In genomic region chr12:67957383-67957782, GRCh38 we compare ENCODE assay signal across 32 cellular contexts. TPM values are rescaled to one million over a fixed set of nuclear protein-coding genes. Genes with fewer than 3 reads are reported as not detected.
DNase-seq lines count a peak whose midpoint lies in the region; ATAC-seq and TF ChIP-seq lines count a peak whose summit lies in the region.
"Had no signal": no experiment of that assay in that cellular context is flagged by ENCODE, and none has a peak within 500 bp of the region (broad histone marks: within the 10 kb centered on the region; RNA-seq: fewer than 3 reads in every experiment).

No MANE protein-coding gene starts in this region.

- H3K4me3 Mint-ChIP-seq in activated T-helper 2 cell treated with anti-CD3 and anti-CD28 coated beads, Interferon-gamma antibody, Interleukin-2, Interleukin-4, amounts not matched to agents 10 μg/mL and 5 μg/mL and 100 μg/mL, durations not matched to agents 14 hours and 24 hours and 36 hours (ENCODE audit: low read depth): no peak overlapping the region
- H3K4me3 Mint-ChIP-seq: activated naive CD8-positive, alpha-beta T cell; activated T-helper 17 cell treated with anti-CD3 and anti-CD28 coated beads, Interleukin-2, amount 50 U/mL, for 72 hours; B cell; dendritic cell treated with granulocyte-macrophage colony-stimulating factor and Interleukin-4, amounts not matched to agents 40 ng/mL and 50 ng/mL, for 4 days; natural killer cell treated with Interleukin-12 subunit alpha and Interleukin-12 subunit beta and Interleukin-15 and Interleukin-18, amount 100 ng/mL, for 72 hours; stimulated activated naive B cell treated with anti-CD40 and anti-IgM and Interleukin-4, amounts not matched to agents 10 μg/mL and 1 μg/mL and 100 μg/mL, for 72 hours had no signal

- peaks cover 10% of the 10 kb centered on the region for H3K27me3 Mint-ChIP-seq in activated T-helper 2 cell treated with anti-CD3 and anti-CD28 coated beads, Interferon-gamma antibody, Interleukin-2, Interleukin-4, amounts not matched to agents 10 μg/mL and 5 μg/mL and 100 μg/mL, durations not matched to agents 14 hours and 24 hours and 36 hours (ENCODE audit: low read depth)
- H3K27me3 Mint-ChIP-seq: activated naive CD8-positive, alpha-beta T cell; activated T-helper 17 cell treated with anti-CD3 and anti-CD28 coated beads, Interleukin-2, amount 50 U/mL, for 72 hours; B cell; dendritic cell treated with granulocyte-macrophage colony-stimulating factor and Interleukin-4, amounts not matched to agents 40 ng/mL and 50 ng/mL, for 4 days; stimulated activated naive B cell treated with anti-CD40 and anti-IgM and Interleukin-4, amounts not matched to agents 10 μg/mL and 1 μg/mL and 100 μg/mL, for 72 hours had no signal

- peaks cover 2% of the 10 kb centered on the region for H3K9me3 Mint-ChIP-seq in activated T-helper 2 cell treated with anti-CD3 and anti-CD28 coated beads, Interferon-gamma antibody, Interleukin-2, Interleukin-4, amounts not matched to agents 10 μg/mL and 5 μg/mL and 100 μg/mL, durations not matched to agents 14 hours and 24 hours and 36 hours
- H3K9me3 Mint-ChIP-seq: activated T-helper 17 cell treated with anti-CD3 and anti-CD28 coated beads, Interleukin-2, amount 50 U/mL, for 72 hours; dendritic cell treated with granulocyte-macrophage colony-stimulating factor and Interleukin-4, amounts not matched to agents 40 ng/mL and 50 ng/mL, for 4 days; natural killer cell treated with Interleukin-12 subunit alpha and Interleukin-12 subunit beta and Interleukin-15 and Interleukin-18, amount 100 ng/mL, for 72 hours had no signal

- TF ChIP-seq CTCF in lower lobe of right lung (IDR thresholded peaks at IDR 0.05): no peak

- no peaks in the 10 kb centered on the region for H3K4me1 Mint-ChIP-seq in activated T-helper 2 cell treated with anti-CD3 and anti-CD28 coated beads, Interferon-gamma antibody, Interleukin-2, Interleukin-4, amounts not matched to agents 10 μg/mL and 5 μg/mL and 100 μg/mL, durations not matched to agents 14 hours and 24 hours and 36 hours (ENCODE audit: low read depth)
- H3K4me1 Mint-ChIP-seq: activated T-helper 17 cell treated with anti-CD3 and anti-CD28 coated beads, Interleukin-2, amount 50 U/mL, for 72 hours; B cell had no signal

- H3K36me3 Mint-ChIP-seq in activated T-helper 2 cell treated with anti-CD3 and anti-CD28 coated beads, Interferon-gamma antibody, Interleukin-2, Interleukin-4, amounts not matched to agents 10 μg/mL and 5 μg/mL and 100 μg/mL, durations not matched to agents 14 hours and 24 hours and 36 hours (ENCODE audit: low read depth): no peaks in the 10 kb centered on the region
- H3K36me3 Mint-ChIP-seq: activated naive CD8-positive, alpha-beta T cell had no signal

- DNase-seq in NCI-H2029 (lab: John Stamatoyannopoulos, UW) (peak; percentile 3), NCI-H2029 treated with DMSO at 0.1 percent for 48 hours (lab: John Stamatoyannopoulos, UW) (no peak), NCI-H128 (lab: John Stamatoyannopoulos, UW; ENCODE audit: unreplicated experiment) (peak; percentile 44), NCI-H510A treated with DMSO at 0.1 percent for 48 hours (lab: John Stamatoyannopoulos, UW) (peak; percentile 49), lower lobe of right lung (peak; percentile 36), GM03348 (ENCODE audit: low spot score) (no peak)
- no peak for DNase-seq in activated T-helper 2 cell treated with anti-CD3 and anti-CD28 coated beads, Interferon-gamma antibody, Interleukin-2, Interleukin-4, amounts not matched to agents 10 μg/mL and 5 μg/mL and 100 μg/mL, durations not matched to agents 14 hours and 24 hours and 36 hours (ENCODE audit: low spot score)
- DNase-seq in activated effector memory CD4-positive, alpha-beta T cell treated with Interleukin-2 at 50 U/mL for 16 hours: no peak
- DNase-seq: activated CD8-positive, alpha-beta memory T cell treated with anti-CD3 and anti-CD28 coated beads, Interleukin-2, amount 50 U/mL, for 4 hours; aorta; caudate nucleus; esophagus squamous epithelium; gastrocnemius medialis; hypothalamus; left ventricle myocardium superior; NCI-H774; PC-3; SHP77; spleen; stimulated activated CD4-positive, alpha-beta T cell treated with anti-CD3 and anti-CD28 coated beads, Interleukin-4, amount 100 ng/mL, for 24 hours; stimulated activated naive B cell treated with anti-CD40 and anti-IgM and Interleukin-4, amounts not matched to agents 10 μg/mL and 1 μg/mL and 100 μg/mL, for 72 hours; WERI-Rb-1 had no signal

- no peaks in the 10 kb centered on the region for H3K9me3 ChIP-seq in lower lobe of right lung
- H3K9me3 ChIP-seq: A549, esophagus squamous epithelium, gastrocnemius medialis, suprapubic skin had no signal

- no peak for ATAC-seq in lower lobe of right lung
- ATAC-seq: A549; activated T-helper 17 cell treated with anti-CD3 and anti-CD28 coated beads, Interleukin-2, amount 50 U/mL, for 72 hours; gastrocnemius medialis; left ventricle myocardium superior; natural killer cell treated with Interleukin-12 subunit alpha and Interleukin-12 subunit beta and Interleukin-15 and Interleukin-18, amount 100 ng/mL, for 72 hours; PC-3; stimulated activated naive B cell treated with anti-CD40 and anti-IgM and Interleukin-4, amounts not matched to agents 10 μg/mL and 1 μg/mL and 100 μg/mL, for 72 hours had no signal

- H3K36me3 ChIP-seq in lower lobe of right lung: no peaks in the 10 kb centered on the region
- H3K36me3 ChIP-seq: esophagus squamous epithelium, gastrocnemius medialis, spleen, suprapubic skin, WERI-Rb-1 had no signal

- intact Hi-C loops in lower lobe of right lung (cut with DNase I): no loop called here
- intact Hi-C loops in activated T-helper 2 cell treated with anti-CD3 and anti-CD28 coated beads, Interferon-gamma antibody, Interleukin-2, Interleukin-4, amounts not matched to agents 10 μg/mL and 5 μg/mL and 100 μg/mL, durations not matched to agents 14 hours and 24 hours and 36 hours (cut with micrococcal nuclease): no loop called here

- H3K4me1 ChIP-seq in lower lobe of right lung: no peaks in the 10 kb centered on the region
- H3K4me1 ChIP-seq: A549, esophagus squamous epithelium, gastrocnemius medialis, spleen, suprapubic skin had no signal

- H3K27me3 ChIP-seq in lower lobe of right lung (ENCODE audit: low read depth): no peaks in the 10 kb centered on the region
- H3K27me3 ChIP-seq: esophagus squamous epithelium, gastrocnemius medialis, spleen, suprapubic skin had no signal

- H3K27ac Mint-ChIP-seq in activated T-helper 2 cell treated with anti-CD3 and anti-CD28 coated beads, Interferon-gamma antibody, Interleukin-2, Interleukin-4, amounts not matched to agents 10 μg/mL and 5 μg/mL and 100 μg/mL, durations not matched to agents 14 hours and 24 hours and 36 hours: no peak overlapping the region
- H3K27ac Mint-ChIP-seq: activated naive CD8-positive, alpha-beta T cell; activated T-helper 17 cell treated with anti-CD3 and anti-CD28 coated beads, Interleukin-2, amount 50 U/mL, for 72 hours; B cell; dendritic cell treated with granulocyte-macrophage colony-stimulating factor and Interleukin-4, amounts not matched to agents 40 ng/mL and 50 ng/mL, for 4 days; natural killer cell treated with Interleukin-12 subunit alpha and Interleukin-12 subunit beta and Interleukin-15 and Interleukin-18, amount 100 ng/mL, for 72 hours; stimulated activated naive B cell treated with anti-CD40 and anti-IgM and Interleukin-4, amounts not matched to agents 10 μg/mL and 1 μg/mL and 100 μg/mL, for 72 hours had no signal

- no peak overlapping the region for H3K4me3 ChIP-seq in lower lobe of right lung
- H3K4me3 ChIP-seq: A549, esophagus squamous epithelium, gastrocnemius medialis, spleen, suprapubic skin had no signal

- no peak overlapping the region for H3K27ac ChIP-seq in lower lobe of right lung
- H3K27ac ChIP-seq: A549, esophagus squamous epithelium, gastrocnemius medialis, spleen, suprapubic skin, WERI-Rb-1 had no signal

RNA-seq across cellular contexts. Expression of gene IFNG-AS1, which starts 31.9 kb away (rescaled TPM):
- not detected for total RNA-seq in lower lobe of right lung
- not detected in 2 replicates for total RNA-seq in activated T-helper 2 cell treated with anti-CD3 and anti-CD28 coated beads, Interferon-gamma antibody, Interleukin-2, Interleukin-4, amounts not matched to agents 10 μg/mL and 5 μg/mL and 100 μg/mL, durations not matched to agents 14 hours and 24 hours and 36 hours
- total RNA-seq: activated T-helper 17 cell treated with anti-CD3 and anti-CD28 coated beads, Interleukin-2, amount 50 U/mL, for 72 hours; G401; gastrocnemius medialis; left ventricle myocardium superior; MCF 10A; PC-3; renal cortical epithelial cell; suprapubic skin had no signal

Comparison
In these comparisons a context has a peak if more than half of its experiments do, and no peak if none do; other contexts are left out.
1. DNase-seq: peak in NCI-H2029 (single experiment), NCI-H128 (single experiment), NCI-H510A treated with DMSO at 0.1 percent for 48 hours (single experiment) and lower lobe of right lung (single experiment); none in NCI-H2029 treated with DMSO at 0.1 percent for 48 hours (single experiment), activated T-helper 2 cell treated with anti-CD3 and anti-CD28 coated beads, Interferon-gamma antibody, Interleukin-2, Interleukin-4, amounts not matched to agents 10 μg/mL and 5 μg/mL and 100 μg/mL, durations not matched to agents 14 hours and 24 hours and 36 hours (single experiment), GM03348 (single experiment) and activated effector memory CD4-positive, alpha-beta T cell treated with Interleukin-2 at 50 U/mL for 16 hours (single experiment).